Comparison of ENCODE assay signal across 1 cellular context in the genomic region with DNA sequence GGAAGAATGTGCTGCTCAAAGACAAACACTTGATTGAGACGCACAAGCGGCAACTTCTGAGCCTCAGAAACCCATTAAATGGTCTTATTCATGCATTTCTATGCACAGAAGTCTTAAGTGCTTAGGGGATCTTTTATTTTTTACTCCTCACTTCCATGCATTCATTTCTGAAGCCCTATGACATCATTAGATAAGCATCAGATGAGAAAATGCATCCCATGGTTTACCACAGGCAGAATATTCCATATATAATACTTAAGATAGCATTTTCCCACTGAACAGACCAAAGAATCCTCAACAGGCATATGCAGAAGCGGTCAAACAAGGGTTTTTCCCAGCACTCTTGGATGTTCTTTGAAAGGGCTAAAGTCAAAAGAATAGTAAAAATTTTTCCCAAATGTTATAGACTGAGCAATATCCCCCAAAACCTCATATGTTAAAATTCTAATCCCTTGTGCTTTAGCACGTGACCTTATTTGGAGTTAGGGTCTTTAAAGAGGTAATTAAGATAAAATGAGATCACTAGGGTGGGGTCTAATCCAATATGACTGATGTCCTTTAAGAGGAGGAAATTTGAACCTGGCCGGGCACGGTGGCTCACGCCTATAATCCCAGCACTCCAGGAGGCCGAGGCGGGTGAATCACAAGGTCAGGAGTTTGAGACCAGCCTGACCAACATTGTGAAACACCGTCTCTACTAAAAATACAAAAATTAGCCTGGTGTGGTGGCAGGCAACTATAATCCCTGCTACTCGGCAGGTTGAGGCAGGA.
TF ChIP-seq lines count a peak whose summit lies in the region.

No MANE protein-coding gene starts in this region.

TF ChIP-seq in IMR-90, 13 proteins besides CTCF, POLR2A, EP300 and RAD21 (continued from another document):
- TF ChIP-seq, protein P1, sequence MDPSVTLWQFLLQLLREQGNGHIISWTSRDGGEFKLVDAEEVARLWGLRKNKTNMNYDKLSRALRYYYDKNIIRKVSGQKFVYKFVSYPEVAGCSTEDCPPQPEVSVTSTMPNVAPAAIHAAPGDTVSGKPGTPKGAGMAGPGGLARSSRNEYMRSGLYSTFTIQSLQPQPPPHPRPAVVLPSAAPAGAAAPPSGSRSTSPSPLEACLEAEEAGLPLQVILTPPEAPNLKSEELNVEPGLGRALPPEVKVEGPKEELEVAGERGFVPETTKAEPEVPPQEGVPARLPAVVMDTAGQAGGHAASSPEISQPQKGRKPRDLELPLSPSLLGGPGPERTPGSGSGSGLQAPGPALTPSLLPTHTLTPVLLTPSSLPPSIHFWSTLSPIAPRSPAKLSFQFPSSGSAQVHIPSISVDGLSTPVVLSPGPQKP (IDR thresholded peaks at IDR 0.05; ENCODE audit: borderline replicate concordance, low read depth, low read length) = no peak
- TF ChIP-seq CHD1 (IDR thresholded peaks at IDR 0.05; ENCODE audit: low read depth, low read length) = no peak
- no peak for TF ChIP-seq SMC3 (IDR thresholded peaks at IDR 0.05; ENCODE audit: low read depth, low read length)
- TF ChIP-seq BHLHE40 (IDR thresholded peaks at IDR 0.05; ENCODE audit: low read depth, low read length) = no peak
- TF ChIP-seq, protein P2, sequence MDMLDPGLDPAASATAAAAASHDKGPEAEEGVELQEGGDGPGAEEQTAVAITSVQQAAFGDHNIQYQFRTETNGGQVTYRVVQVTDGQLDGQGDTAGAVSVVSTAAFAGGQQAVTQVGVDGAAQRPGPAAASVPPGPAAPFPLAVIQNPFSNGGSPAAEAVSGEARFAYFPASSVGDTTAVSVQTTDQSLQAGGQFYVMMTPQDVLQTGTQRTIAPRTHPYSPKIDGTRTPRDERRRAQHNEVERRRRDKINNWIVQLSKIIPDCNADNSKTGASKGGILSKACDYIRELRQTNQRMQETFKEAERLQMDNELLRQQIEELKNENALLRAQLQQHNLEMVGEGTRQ (IDR thresholded peaks at IDR 0.05; ENCODE audit: low read depth, low read length) = no peak
- TF ChIP-seq CEBPB (IDR thresholded peaks at IDR 0.05; ENCODE audit: low read depth, low read length) = no peak
- TF ChIP-seq RCOR1 (IDR thresholded peaks at IDR 0.05; ENCODE audit: insufficient replicate concordance, low read length) = no peak
